In genomic region chr13:42984691-42985090, GRCh38 we compare ENCODE assay signal across 25 cellular contexts. TPM values are rescaled to one million over a fixed set of nuclear protein-coding genes. Genes with fewer than 3 reads are reported as not detected.
DNase-seq lines count a peak whose midpoint lies in the region; ATAC-seq and TF ChIP-seq lines count a peak whose summit lies in the region.
"Had no signal": no experiment of that assay in that cellular context is flagged by ENCODE, and none has a peak within 500 bp of the region (broad histone marks: within the 10 kb centered on the region; RNA-seq: fewer than 3 reads in every experiment).

No MANE protein-coding gene starts in this region.

- no peaks in the 10 kb centered on the region for H3K27me3 ChIP-seq in PC-9 (ENCODE audit: insufficient read depth, low read depth)
- H3K27me3 ChIP-seq: heart right ventricle, uterus had no signal

- H3K27ac Mint-ChIP-seq in Calu3 (ENCODE audit: unreplicated experiment), result peak overlapping the region; percentile 23
- H3K27ac Mint-ChIP-seq in activated B cell treated with CpG ODN at 0.5 μM for 24 hours, result peak overlapping the region; percentile 71
- H3K27ac Mint-ChIP-seq in naive B cell, result peak overlapping the region; percentile 3 to 38 (median 19)
- H3K27ac Mint-ChIP-seq: CD8-positive, alpha-beta T cell had no signal

- H3K36me3 Mint-ChIP-seq in Calu3 (ENCODE audit: insufficient read depth, unreplicated experiment) (no peaks in the 10 kb centered on the region), activated B cell treated with CpG ODN at 0.5 μM for 24 hours (ENCODE audit: low read depth) (peaks cover 25% of the 10 kb centered on the region), naive B cell (peaks cover 0 to 9% of the 10 kb centered on the region in 2 donors)

- no peaks in the 10 kb centered on the region for H3K79me2 ChIP-seq in PC-9 (ENCODE audit: low read depth)

- intact Hi-C loops in Calu3 (cut with micrococcal nuclease; ENCODE audit: unreplicated experiment) (no loop called here), activated B cell treated with CpG ODN at 0.5 μM for 24 hours (cut with micrococcal nuclease) (loop anchor here (1.0 kb wide), 1 partner anchor 8 kb away; the partner anchor contains the start of gene EPSTI1), PC-9 (cut with micrococcal nuclease; ENCODE audit: unreplicated experiment) (no loop called here)

- H3F3A ChIP-seq in PC-9 (ENCODE audit: insufficient read depth, low read depth), result 0 out of 2 replicates have a peak, but pooled peaks cover 4% of the 10 kb centered on the region

- POLR2A ChIA-PET in activated B cell treated with CpG ODN at 0.5 μM for 24 hours (lab: Charles Lee) (interaction anchor here (1.2 to 1.8 kb wide), 3 partner anchors 38 to 58 kb away, joined by 4 to 6 read pairs (median 4); partner anchors contain the start of gene DNAJC15), PC-9 (lab: Charles Lee; ENCODE audit: unreplicated experiment) (no interaction called here)

- H2AFZ ChIP-seq in PC-9, result no peak overlapping the region

- CTCF ChIA-PET in Calu3 (lab: Charles Lee), result no interaction called here
- CTCF ChIA-PET in activated B cell treated with CpG ODN at 0.5 μM for 24 hours (lab: Charles Lee), result interaction anchor here (0.6 to 1.8 kb wide), 2 partner anchors 13 to 15 kb away, joined by 3 to 5 read pairs; no protein-coding TSS in a partner anchor
- CTCF ChIA-PET in PC-9 (lab: Charles Lee), result no interaction called here

- H3K4me2 ChIP-seq in PC-9, result no peak overlapping the region

- BruUV-seq in Calu3 (replicated peaks; lab: Mats Ljungman, UMichigan) (no TSS peak), PC-9 (replicated peaks; lab: Mats Ljungman, UMichigan) (no TSS peak)

- peaks cover 8% of the 10 kb centered on the region; the same call in 1 of the 2 replicates for H3K9me3 ChIP-seq in PC-9 (ENCODE audit: insufficient read depth, low read depth)
- H3K9me3 ChIP-seq: HAP-1, uterus had no signal

- H3K4me3 Mint-ChIP-seq in Calu3 (ENCODE audit: low read depth, unreplicated experiment), result no peak overlapping the region
- peak overlapping the region; percentile 44 for H3K4me3 Mint-ChIP-seq in activated B cell treated with CpG ODN at 0.5 μM for 24 hours
- peak overlapping the region; percentile 1 to 79 (median 52) for H3K4me3 Mint-ChIP-seq in naive B cell
- H3K4me3 Mint-ChIP-seq: activated T-cell treated with anti-CD3 and anti-CD28 coated beads, Interleukin-2, amount 50 U/mL, for 4 hours; CD8-positive, alpha-beta T cell; neural crest cell had no signal

- no peak for DNase-seq in Calu3
- no peak for DNase-seq in activated B cell treated with CpG ODN at 0.5 μM for 24 hours
- DNase-seq in naive B cell, result no peak
- DNase-seq in OCI-M2 (lab: John Stamatoyannopoulos, UW; ENCODE audit: unreplicated experiment), result no peak
- DNase-seq in PC-9, result no peak
- no peak for DNase-seq in caudate nucleus (lab: John Stamatoyannopoulos, UW)
- DNase-seq in A172 (ENCODE audit: low spot score), result no peak
- DNase-seq: activated CD4-positive, alpha-beta T cell treated with anti-CD3 and anti-CD28 coated beads for 1 hour; activated naive CD4-positive, alpha-beta T cell treated with Interleukin-2 at 50 U/mL for 16 hours; activated T-cell treated with anti-CD3 and anti-CD28 coated beads, Interleukin-2, amount 50 U/mL, for 4 hours; CD8-positive, alpha-beta T cell; effector CD8-positive, alpha-beta T cell; erythroblast; foreskin fibroblast; GF-D8; heart right ventricle; KG1; NCI-H187; stimulated activated CD4-positive, alpha-beta T cell treated with anti-CD3 and anti-CD28 coated beads, Interleukin-15, amount 100 ng/mL, for 24 hours; stimulated activated CD8-positive, alpha-beta memory T cell treated with anti-CD3 and anti-CD28 coated beads, Interleukin-4, amount 100 ng/mL, for 48 hours had no signal

- H3K4me1 Mint-ChIP-seq in Calu3 (ENCODE audit: low read depth, unreplicated experiment), result peaks cover 52% of the 10 kb centered on the region
- H3K4me1 Mint-ChIP-seq in activated B cell treated with CpG ODN at 0.5 μM for 24 hours, result peaks cover 59% of the 10 kb centered on the region
- peaks cover 28 to 76% (median 45%) of the 10 kb centered on the region in 3 donors for H3K4me1 Mint-ChIP-seq in naive B cell
- H3K4me1 Mint-ChIP-seq: neural crest cell had no signal

- no peaks in the 10 kb centered on the region for H3K9me2 ChIP-seq in PC-9 (ENCODE audit: insufficient read depth)

- no peaks in the 10 kb centered on the region for H3K9me3 Mint-ChIP-seq in Calu3 (ENCODE audit: low read depth, unreplicated experiment)
- peaks cover 4% of the 10 kb centered on the region for H3K9me3 Mint-ChIP-seq in activated B cell treated with CpG ODN at 0.5 μM for 24 hours
- H3K9me3 Mint-ChIP-seq in naive B cell, result peaks cover 0 to 6% (median 0%) of the 10 kb centered on the region in 7 donors
- H3K9me3 Mint-ChIP-seq: CD8-positive, alpha-beta T cell had no signal

- H3K36me3 ChIP-seq in PC-9 (ENCODE audit: low read depth), result no peaks in the 10 kb centered on the region
- H3K36me3 ChIP-seq: HAP-1, heart right ventricle, uterus had no signal

- no peak overlapping the region for H3K27ac ChIP-seq in PC-9
- H3K27ac ChIP-seq in caudate nucleus (ENCODE audit: low read depth, low read length), result no peak overlapping the region
- H3K27ac ChIP-seq: uterus had no signal

- TF ChIP-seq CTCF in Calu3 (IDR thresholded peaks at IDR 0.05; ENCODE audit: unreplicated experiment) (no peak), activated B cell treated with CpG ODN at 0.5 μM for 24 hours (IDR thresholded peaks at IDR 0.05) (no peak), PC-9 (conservative IDR thresholded peaks at IDR 0.05) (no peak)

- H3K4me3 ChIP-seq in PC-9, result no peak overlapping the region
- H3K4me3 ChIP-seq: HAP-1, heart right ventricle, uterus had no signal

- H3K4me1 ChIP-seq in PC-9 (replicated peaks; ENCODE audit: insufficient read depth), result peaks cover 34% of the 10 kb centered on the region
- H3K4me1 ChIP-seq: uterus had no signal

- H3K27me3 Mint-ChIP-seq in Calu3 (ENCODE audit: unreplicated experiment), result no peaks in the 10 kb centered on the region
- H3K27me3 Mint-ChIP-seq in activated B cell treated with CpG ODN at 0.5 μM for 24 hours, result no peaks in the 10 kb centered on the region
- no peaks in the 10 kb centered on the region for H3K27me3 Mint-ChIP-seq in naive B cell

- no peaks in the 10 kb centered on the region for H4K20me1 ChIP-seq in PC-9 (ENCODE audit: insufficient read depth)

- ATAC-seq in GM21619 (IDR thresholded peaks at IDR 0.05; ENCODE audit: unreplicated experiment) (peak; percentile 45), activated B cell treated with CpG ODN at 0.5 μM for 24 hours (ENCODE audit: low read depth) (peak; percentile 49), naive B cell (ENCODE audit: low read depth in 2 of 2) (peak; percentile 37 to 42)
- ATAC-seq: activated T-cell treated with anti-CD3 and anti-CD28 coated beads, Interleukin-2, amount 50 U/mL, for 4 hours; CD8-positive, alpha-beta T cell; Panc1 had no signal

RNA-seq across cellular contexts. Expression of gene EPSTI1, which starts 7.3 kb away (rescaled TPM):
- total RNA-seq in Calu3 (2022) (11.5 and 31.9 TPM in 2 replicates), activated B cell treated with CpG ODN at 0.5 μM for 24 hours (30.6 and 32.8 TPM in 2 replicates), PC-9 (2021) (2.7 and 3.4 TPM in 2 replicates)
- 10 to 100 TPM; 13.5 to 58.6 (median 26.4) TPM for polyA plus RNA-seq in naive B cell (ENCODE audit: low read depth in 6 of 6)
- total RNA-seq in A172 (2014; rRNA removed; shearing (Covaris generic)), result 1.7 and 2.4 TPM in 2 replicates
- total RNA-seq: neural crest cell had no signal

RNA-seq across cellular contexts. Expression of gene DNAJC15, which starts 38.7 kb away (rescaled TPM):
- total RNA-seq in Calu3 (2022) (13.1 and 16.4 TPM in 2 replicates), activated B cell treated with CpG ODN at 0.5 μM for 24 hours (19.1 and 19.3 TPM in 2 replicates), PC-9 (2021) (12.7 and 14.8 TPM in 2 replicates)
- polyA plus RNA-seq in naive B cell (ENCODE audit: low read depth in 6 of 6), result 10 to 100 TPM; 17.0 to 46.1 (median 32.9) TPM
- total RNA-seq in A172 (2014; rRNA removed; shearing (Covaris generic)), result 3.4 and 5.4 TPM in 2 replicates

Comparison
In these comparisons a context has a peak if more than half of its experiments do, and no peak if none do; other contexts are left out.
1. H3K27ac Mint-ChIP-seq: peak in every context shown above with its lines; median percentile 71 in activated B cell treated with CpG ODN at 0.5 μM for 24 hours; 23 in Calu3; 19 in naive B cell.